In genomic region chr3:197654082-197654996, GRCh38 we compare ENCODE assay signal across 8 cellular contexts.
DNase-seq lines count a peak whose midpoint lies in the region; ATAC-seq and TF ChIP-seq lines count a peak whose summit lies in the region.
"Not testable (repeated sequence)": the region's sequence is repeated elsewhere in the genome, so short reads cannot be mapped to it uniquely, and the experiment has no call there.

No MANE protein-coding gene starts in this region.

- H3K27ac Mint-ChIP-seq in nephron progenitor cell: not testable (repeated sequence)

- H3K4me3 Mint-ChIP-seq in nephron progenitor cell: peak overlapping the region; percentile 55

- not testable (repeated sequence) for DNase-seq in GM12864 (ENCODE audit: low read depth); SK-N-MC (ENCODE audit: low read depth, low spot score)
- peak; percentile 34 for DNase-seq in activated effector memory CD4-positive, alpha-beta T cell treated with Interleukin-2 at 50 U/mL for 16 hours
- peak; percentile 58 for DNase-seq in nephron progenitor cell
- DNase-seq in stimulated activated CD8-positive, alpha-beta memory T cell treated with anti-CD3 and anti-CD28 coated beads, Interleukin-2, amount 100 ng/mL, for 48 hours (ENCODE audit: low read depth in 2 of 2): peak; percentile 23 to 28

- not testable (repeated sequence) for TF ChIP-seq POLR2A in gastroesophageal sphincter (IDR thresholded peaks at IDR 0.05)

- not testable (repeated sequence) for H3K27me3 ChIP-seq in gastroesophageal sphincter

- not testable (repeated sequence) for H3K4me1 ChIP-seq in gastroesophageal sphincter

- H3K4me1 Mint-ChIP-seq in nephron progenitor cell: not testable (repeated sequence)

- H3K36me3 ChIP-seq in SK-N-MC (ENCODE audit: insufficient read depth, low read length); gastroesophageal sphincter: not testable (repeated sequence)

- H3K9me3 ChIP-seq in SK-N-MC (ENCODE audit: low read depth, low read length); gastroesophageal sphincter: not testable (repeated sequence)

- not testable (repeated sequence) for H3K27ac ChIP-seq in SK-N-MC
- peak overlapping the region in 3 of 4 donors; percentile 72 to 78 (median 73) for H3K27ac ChIP-seq in gastroesophageal sphincter

- TF ChIP-seq CTCF in GM12864 (IDR thresholded peaks at IDR 0.05; ENCODE audit: low read depth, low read length, missing control alignments); gastroesophageal sphincter (IDR thresholded peaks at IDR 0.05); nephron progenitor cell (IDR thresholded peaks at IDR 0.05): not testable (repeated sequence)

- not testable (repeated sequence) for H3K36me3 Mint-ChIP-seq in nephron progenitor cell (ENCODE audit: low read depth)

- not testable (repeated sequence) for H3K9ac ChIP-seq in SK-N-MC (ENCODE audit: insufficient read length)

- H3K27me3 Mint-ChIP-seq in nephron progenitor cell (ENCODE audit: low read depth, poor library complexity): not testable (repeated sequence)

- not testable (repeated sequence) for H3K9me3 Mint-ChIP-seq in nephron progenitor cell

- TF ChIP-seq EP300 in gastroesophageal sphincter (IDR thresholded peaks at IDR 0.05): not testable (repeated sequence)

- H3K4me3 ChIP-seq in GM12864 (ENCODE audit: low read depth, low read length): peak overlapping the region; percentile 40
- H3K4me3 ChIP-seq in SK-N-MC: peak overlapping the region; percentile 53
- peak overlapping the region in 1 of 2 donors; percentile 46 for H3K4me3 ChIP-seq in gastroesophageal sphincter

- ATAC-seq in GM21528 (IDR thresholded peaks at IDR 0.05; ENCODE audit: low FRiP score, unreplicated experiment) (peak; percentile 90), HG03135 (IDR thresholded peaks at IDR 0.05; ENCODE audit: unreplicated experiment) (peak; percentile 94), gastroesophageal sphincter (peak; percentile 98)

- WGBS in gastroesophageal sphincter (ENCODE audit: low coverage in 1 of 2), 2 donors: no CpG with 5 or more reads among the region's 101 CpGs
